In the genomic region with DNA sequence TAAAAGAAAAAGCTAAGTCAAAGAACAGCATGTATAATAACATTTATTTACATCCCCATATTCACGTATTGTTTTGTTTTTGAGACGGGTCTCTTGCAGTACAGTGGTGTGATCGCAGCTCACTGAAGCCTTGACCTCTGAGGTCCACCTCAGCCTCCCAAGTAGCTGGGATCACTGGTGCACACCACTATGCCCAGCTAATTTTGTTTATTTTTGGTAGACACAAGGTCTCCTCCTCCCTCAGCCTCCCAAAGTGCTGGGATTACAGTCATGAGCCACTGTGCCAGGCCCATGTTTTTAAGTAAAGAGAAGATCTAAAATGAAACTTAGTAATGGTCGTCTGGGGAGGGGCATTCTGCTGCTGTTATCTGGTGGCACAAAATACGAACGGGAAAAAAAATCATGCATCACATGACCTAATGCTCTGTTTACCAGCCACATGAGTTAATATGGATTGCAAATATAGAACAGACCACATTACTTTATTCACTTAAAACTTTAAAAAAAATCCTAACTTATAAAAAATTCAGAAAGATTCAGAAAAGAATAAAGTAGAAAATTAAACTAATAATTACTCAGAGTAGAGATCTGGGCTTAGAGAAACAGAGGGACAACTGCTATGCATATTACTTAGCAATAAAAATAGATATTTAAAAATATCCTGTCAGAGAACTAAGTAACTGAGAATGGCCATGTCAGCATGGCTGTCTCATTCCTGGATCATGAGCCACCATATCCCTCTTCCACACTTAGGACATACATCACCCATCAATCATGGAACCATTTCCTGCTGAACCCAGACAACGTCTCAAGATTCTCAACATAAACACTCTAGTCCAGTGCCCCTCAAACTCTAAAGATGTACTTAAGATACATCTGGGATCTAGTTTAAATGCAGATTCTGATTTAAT, we compare ENCODE assay signal across 14 cellular contexts. TPM values are rescaled to one million over a fixed set of nuclear protein-coding genes. Genes with fewer than 3 reads are reported as not detected.
DNase-seq lines count a peak whose midpoint lies in the region; ATAC-seq and TF ChIP-seq lines count a peak whose summit lies in the region.
"Had no signal": no experiment of that assay in that cellular context is flagged by ENCODE, and none has a peak within 500 bp of the region (broad histone marks: within the 10 kb centered on the region; RNA-seq: fewer than 3 reads in every experiment).

No MANE protein-coding gene starts in this region.

- no peaks in the 10 kb centered on the region for H3K27me3 ChIP-seq in dorsolateral prefrontal cortex

- H3K27me3 Mint-ChIP-seq in osteocyte (ENCODE audit: unreplicated experiment), result no peaks in the 10 kb centered on the region

- no peaks in the 10 kb centered on the region for H3K9me3 Mint-ChIP-seq in osteocyte (ENCODE audit: unreplicated experiment)
- H3K9me3 Mint-ChIP-seq: stimulated activated effector memory CD8-positive, alpha-beta T cell treated with anti-CD3 and anti-CD28 coated beads, Interleukin-12 subunit alpha, Interleukin-12 subunit beta, amount 100 ng/mL, for 72 hours had no signal

- H3K27ac Mint-ChIP-seq in osteocyte (ENCODE audit: unreplicated experiment), result peak overlapping the region; percentile 7
- H3K27ac Mint-ChIP-seq: stimulated activated effector memory CD8-positive, alpha-beta T cell treated with anti-CD3 and anti-CD28 coated beads, Interleukin-12 subunit alpha, Interleukin-12 subunit beta, amount 100 ng/mL, for 72 hours had no signal

- H3K4me1 ChIP-seq in mucosa of descending colon (ENCODE audit: low read depth), result peaks cover under 1% of the 10 kb centered on the region

- H3K9me3 ChIP-seq in mucosa of descending colon, result no peaks in the 10 kb centered on the region
- H3K9me3 ChIP-seq: prostate gland had no signal

- peaks cover 70% of the 10 kb centered on the region for H3K36me3 Mint-ChIP-seq in osteocyte (ENCODE audit: unreplicated experiment)

- H3K4me3 ChIP-seq in mucosa of descending colon (no peak overlapping the region), dorsolateral prefrontal cortex (peak overlapping the region in 3 of 59 donors; percentile 14 to 18 (median 17))
- H3K4me3 ChIP-seq: prostate gland had no signal

- ATAC-seq in SK-N-SH treated with all-trans-retinoic acid at 6 μM for 48 hours (peak; percentile 54), Right ventricle myocardium superior (ENCODE audit: poor library complexity) (peak; percentile 79), GM21786 (IDR thresholded peaks at IDR 0.05; ENCODE audit: unreplicated experiment) (no peak), mucosa of descending colon (no peak)
- ATAC-seq: activated CD4-positive, CD25-positive, alpha-beta regulatory T cell treated with anti-CD3 and anti-CD28 coated beads, Interleukin-2, amount 50 U/mL, for 24 hours; stimulated activated effector memory CD8-positive, alpha-beta T cell treated with anti-CD3 and anti-CD28 coated beads, Interleukin-12 subunit alpha, Interleukin-12 subunit beta, amount 100 ng/mL, for 72 hours had no signal

- intact Hi-C loops in Right ventricle myocardium superior (cut with DNase I), result no loop called here
- intact Hi-C loops in mucosa of descending colon (cut with DNase I, micrococcal nuclease), result no loop called here
- intact Hi-C loops in dorsolateral prefrontal cortex (cut with DNase I), result no loop called here

- H3K27ac ChIP-seq in dorsolateral prefrontal cortex, result peak overlapping the region in 4 of 59 donors; percentile 2 to 15 (median 4)
- H3K27ac ChIP-seq: prostate gland had no signal

- no peak overlapping the region for H3K4me3 Mint-ChIP-seq in osteocyte (ENCODE audit: unreplicated experiment)
- H3K4me3 Mint-ChIP-seq: stimulated activated effector memory CD8-positive, alpha-beta T cell treated with anti-CD3 and anti-CD28 coated beads, Interleukin-12 subunit alpha, Interleukin-12 subunit beta, amount 100 ng/mL, for 72 hours had no signal

- H3K4me1 Mint-ChIP-seq in osteocyte (ENCODE audit: unreplicated experiment), result peaks cover 40% of the 10 kb centered on the region

- no peaks in the 10 kb centered on the region for H3K36me3 ChIP-seq in mucosa of descending colon (ENCODE audit: low read depth)

- DNase-seq in EL (peak; percentile 62), Right ventricle myocardium superior (no peak), osteocyte (ENCODE audit: extremely low spot score, unreplicated experiment) (no peak), mucosa of descending colon (no peak), dorsolateral prefrontal cortex (no peak)
- DNase-seq in activated CD4-positive, alpha-beta T cell treated with anti-CD3 and anti-CD28 coated beads for 1 hour, result no peak
- DNase-seq: GOT3, hypothalamus, mammary epithelial cell had no signal

- TF ChIP-seq CTCF in osteocyte (IDR thresholded peaks at IDR 0.05), result no peak
- no peak for TF ChIP-seq CTCF in mucosa of descending colon (IDR thresholded peaks at IDR 0.05)
- no peak for TF ChIP-seq CTCF in dorsolateral prefrontal cortex (IDR thresholded peaks at IDR 0.05 in 54 of 56, conservative IDR thresholded peaks at IDR 0.05 in 2 of 56; ENCODE audit: low read depth in 1 of 56, partially characterized antibody in 56 of 56)

TF ChIP-seq in SK-N-SH treated with all-trans-retinoic acid at 6 μM for 48 hours, 23 proteins besides CTCF, POLR2A, EP300 and RAD21:
- TF ChIP-seq CSDC2 (CRISPR knock-in tag; IDR thresholded peaks at IDR 0.05), result no peak

RNA-seq across cellular contexts. Expression of a gene that starts 7.3 kb away (rescaled TPM):
- total RNA-seq in Right ventricle myocardium superior (115 TPM), osteocyte (96.6 and 97.9 TPM in 2 replicates), mucosa of descending colon (10 to 100 TPM; 84.7 to 99.0 (median 88.2) TPM), dorsolateral prefrontal cortex (10 to 100 TPM; 27.6 to 60.1 (median 44.0) TPM)

Comparison
In these comparisons a context has a peak if more than half of its experiments do, and no peak if none do; other contexts are left out.
1. ATAC-seq: peak in SK-N-SH treated with all-trans-retinoic acid at 6 μM for 48 hours (single experiment) and Right ventricle myocardium superior (single experiment); none in GM21786 (single experiment) and mucosa of descending colon (single experiment).